16 cellular contexts compared by ENCODE assay signal in genomic region chr15:72154316-72154715, GRCh38. TPM values are rescaled to one million over a fixed set of nuclear protein-coding genes. Genes with fewer than 3 reads are reported as not detected.
"Had no signal": no experiment of that assay in that cellular context is flagged by ENCODE, and none has a peak within 500 bp of the region (broad histone marks: within the 10 kb centered on the region; RNA-seq: fewer than 3 reads in every experiment).

No MANE protein-coding gene starts in this region.

- FAIRE-seq: TTC549 had no signal

- H3K27ac ChIP-seq: brain microvascular endothelial cell had no signal

- ATAC-seq: activated CD8-positive, alpha-beta T cell treated with anti-CD3 and anti-CD28 coated beads, Interleukin-2, amount 10 ng/mL, durations not matched to agents 7 days and 5 days had no signal

- DNase-seq: activated B cell treated with CpG ODN at 0.5 μM for 24 hours; activated CD4-positive, alpha-beta T cell treated with anti-CD3 and anti-CD28 coated beads for 48 hours; activated CD8-positive, alpha-beta memory T cell treated with anti-CD3 and anti-CD28 coated beads, Interleukin-2, amount 50 U/mL, for 4 hours; activated CD8-positive, alpha-beta T cell treated with anti-CD3 and anti-CD28 coated beads, Interleukin-2, amount 10 ng/mL, durations not matched to agents 7 days and 5 days; activated naive CD8-positive, alpha-beta T cell treated with anti-CD3 and anti-CD28 coated beads for 36 hours; brain microvascular endothelial cell; effector CD8-positive, alpha-beta T cell; foreskin melanocyte; heart left ventricle; immature natural killer cell; nephron progenitor cell; stimulated activated CD4-positive, alpha-beta T cell treated with anti-CD3 and anti-CD28 coated beads, Interleukin-1b, Interleukin-23, amount 100 ng/mL, for 48 hours; SW 1271 had no signal

- H3K27me3 ChIP-seq: brain microvascular endothelial cell, heart left ventricle, tibial nerve had no signal

- H3K36me3 ChIP-seq: brain microvascular endothelial cell, heart left ventricle, tibial nerve had no signal

- H3K9me3 ChIP-seq: heart left ventricle, tibial nerve had no signal

RNA-seq across cellular contexts. Expression of gene GRAMD2A, which starts 43.3 kb away (rescaled TPM):
- total RNA-seq: activated B cell treated with CpG ODN at 0.5 μM for 24 hours; activated naive CD8-positive, alpha-beta T cell treated with anti-CD3 and anti-CD28 coated beads for 36 hours; T-helper 2 cell treated with Interferon-gamma antibody and Interleukin-4, amounts not matched to agents 100 ng/mL and 5 ng/mL, for 36 hours had no signal
- polyA plus RNA-seq: immature natural killer cell had no signal
